27 cellular contexts compared by ENCODE assay signal in the genomic region with DNA sequence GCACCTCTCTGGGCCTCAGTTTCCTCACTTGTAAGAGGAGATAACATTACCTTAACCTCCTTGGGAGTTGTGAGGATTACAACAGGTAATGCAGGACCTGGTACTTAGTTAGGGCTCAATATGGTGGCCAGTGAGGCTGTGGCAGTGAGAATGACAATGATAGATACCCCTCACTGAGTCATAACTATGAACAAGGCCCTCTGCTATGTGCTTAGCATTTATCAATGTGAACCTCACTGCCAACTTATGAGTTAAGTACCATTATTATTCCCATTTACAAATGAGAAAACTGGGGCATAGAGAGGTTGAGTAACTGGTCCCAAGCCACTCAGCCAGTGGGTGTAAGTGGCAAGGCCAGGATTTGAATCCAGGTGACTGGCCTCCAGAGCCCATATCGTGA.
"Had no signal": no experiment of that assay in that cellular context is flagged by ENCODE, and none has a peak within 500 bp of the region (broad histone marks: within the 10 kb centered on the region; RNA-seq: fewer than 3 reads in every experiment).

No MANE protein-coding gene starts in this region.

- H2AFZ ChIP-seq: neural progenitor cell had no signal

- H3K4me2 ChIP-seq: neural progenitor cell had no signal

- H3K4me3 Mint-ChIP-seq: endodermal cell; memory B cell; natural killer cell treated with Interleukin-12 subunit alpha and Interleukin-12 subunit beta and Interleukin-15 and Interleukin-18, amount 100 ng/mL, for 72 hours; neural progenitor cell; stimulated activated effector memory CD8-positive, alpha-beta T cell treated with anti-CD3 and anti-CD28 coated beads, Interleukin-12 subunit alpha, Interleukin-12 subunit beta, amount 100 ng/mL, for 72 hours; type B pancreatic cell had no signal

- H3K27ac Mint-ChIP-seq: endodermal cell; memory B cell; natural killer cell treated with Interleukin-12 subunit alpha and Interleukin-12 subunit beta and Interleukin-15 and Interleukin-18, amount 100 ng/mL, for 72 hours; neural progenitor cell; progenitor cell of endocrine pancreas; stimulated activated effector memory CD8-positive, alpha-beta T cell treated with anti-CD3 and anti-CD28 coated beads, Interleukin-12 subunit alpha, Interleukin-12 subunit beta, amount 100 ng/mL, for 72 hours; type B pancreatic cell had no signal

- H3K36me3 ChIP-seq: colonic mucosa, gastroesophageal sphincter, left ventricle myocardium inferior, lower lobe of right lung, neural progenitor cell, pancreas, suprapubic skin, thyroid gland had no signal

- DNase-seq: colonic mucosa; effector CD4-positive, alpha-beta T cell; endodermal cell; erythroblast; foreskin fibroblast; glutamatergic neuron; left ventricle myocardium inferior; lower lobe of right lung; midbrain; nucleus accumbens; pancreas; right cardiac atrium; small intestine; stimulated activated CD4-positive, alpha-beta T cell treated with anti-CD3 and anti-CD28 coated beads, Interleukin-2, amount 100 ng/mL, for 48 hours; stimulated activated CD8-positive, alpha-beta memory T cell treated with anti-CD3 and anti-CD28 coated beads, Interleukin-4, amount 100 ng/mL, for 48 hours; stimulated activated naive CD8-positive, alpha-beta T cell treated with anti-CD3 and anti-CD28 coated beads, Interleukin-15, Interleukin-2, amounts not matched to agents 100 U/mL and 50 U/mL, for 24 hours; thyroid gland had no signal

- H3K4me1 Mint-ChIP-seq: endodermal cell; memory B cell; stimulated activated effector memory CD8-positive, alpha-beta T cell treated with anti-CD3 and anti-CD28 coated beads, Interleukin-12 subunit alpha, Interleukin-12 subunit beta, amount 100 ng/mL, for 72 hours had no signal

- H3K4me3 ChIP-seq: colonic mucosa, gastroesophageal sphincter, left ventricle myocardium inferior, lower lobe of right lung, neural progenitor cell, pancreas, suprapubic skin, thyroid gland had no signal

- H3K9me3 ChIP-seq: colonic mucosa, lower lobe of right lung, pancreas, suprapubic skin, thyroid gland had no signal

- H3K27me3 ChIP-seq: colonic mucosa, neural progenitor cell, pancreas, thyroid gland had no signal

- H3K4me1 ChIP-seq: colonic mucosa, gastroesophageal sphincter, lower lobe of right lung, neural progenitor cell, pancreas, suprapubic skin had no signal

- H3K36me3 Mint-ChIP-seq: memory B cell; natural killer cell treated with Interleukin-12 subunit alpha and Interleukin-12 subunit beta and Interleukin-15 and Interleukin-18, amount 100 ng/mL, for 72 hours; neural progenitor cell; stimulated activated effector memory CD8-positive, alpha-beta T cell treated with anti-CD3 and anti-CD28 coated beads, Interleukin-12 subunit alpha, Interleukin-12 subunit beta, amount 100 ng/mL, for 72 hours; type B pancreatic cell had no signal

- ATAC-seq: gastroesophageal sphincter; lower lobe of right lung; natural killer cell treated with Interleukin-12 subunit alpha and Interleukin-12 subunit beta and Interleukin-15 and Interleukin-18, amount 100 ng/mL, for 72 hours; pancreas; right cardiac atrium; stimulated activated effector memory CD8-positive, alpha-beta T cell treated with anti-CD3 and anti-CD28 coated beads, Interleukin-12 subunit alpha, Interleukin-12 subunit beta, amount 100 ng/mL, for 72 hours; stimulated activated naive CD8-positive, alpha-beta T cell treated with anti-CD3 and anti-CD28 coated beads, Interleukin-15, Interleukin-2, amounts not matched to agents 100 U/mL and 50 U/mL, for 24 hours had no signal

- H3K27ac ChIP-seq: colonic mucosa, gastroesophageal sphincter, left ventricle myocardium inferior, lower lobe of right lung, neural progenitor cell, pancreas, suprapubic skin, thyroid gland had no signal

- FAIRE-seq: endothelial cell of umbilical vein, pancreas, small intestine, urothelium cell line had no signal

- H3K9me3 Mint-ChIP-seq: endodermal cell, neural progenitor cell, type B pancreatic cell had no signal

- H3K9ac ChIP-seq: neural progenitor cell had no signal
